Comparison of ENCODE assay signal across 1 cellular context in the genomic region with DNA sequence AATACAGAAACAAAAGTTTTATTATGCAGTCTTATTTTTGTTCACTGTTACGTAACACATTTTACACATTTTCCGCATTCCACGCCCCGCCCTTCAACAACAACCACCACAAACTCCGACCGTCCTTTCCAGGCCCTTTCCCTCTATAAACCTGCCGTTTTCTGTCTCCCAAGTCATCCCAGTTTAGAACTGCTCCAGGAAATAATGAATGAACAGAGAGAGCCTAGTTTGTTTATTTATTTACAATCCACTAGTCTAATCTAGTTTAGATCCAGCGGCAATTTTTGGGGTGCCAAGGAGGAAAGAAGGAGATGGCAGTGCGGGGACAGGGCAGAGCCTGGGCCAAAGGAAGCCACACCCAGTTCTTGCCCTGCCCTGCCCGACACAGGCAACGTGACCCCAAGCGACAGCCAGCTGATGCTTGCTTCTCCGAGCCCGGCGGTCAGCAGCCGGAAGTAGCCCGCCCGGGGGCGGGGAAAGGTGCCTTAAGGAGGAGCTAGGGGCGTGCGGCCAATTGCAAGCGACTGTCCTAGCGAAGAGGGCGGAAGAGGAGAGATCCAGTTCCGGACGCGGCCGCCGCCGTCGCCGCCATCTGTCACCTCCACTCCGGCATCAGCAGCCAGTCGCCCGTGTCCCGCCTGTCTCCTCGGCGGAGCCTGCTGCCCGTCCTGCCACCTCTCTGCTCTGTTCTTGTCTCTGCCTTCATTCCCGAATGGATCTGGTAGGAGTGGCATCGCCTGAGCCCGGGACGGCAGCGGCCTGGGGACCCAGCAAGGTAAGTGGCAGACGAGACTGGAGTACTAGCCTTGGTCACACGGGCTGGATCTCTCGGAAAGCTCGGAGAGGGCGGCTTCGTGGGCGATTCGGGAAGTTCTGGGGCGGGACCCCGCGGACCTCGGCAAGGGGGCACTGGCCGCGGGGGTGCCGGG.
A peak's percentile ranks its signal among the peaks of the same experiment; 100 is the strongest.
TF ChIP-seq lines count a peak whose summit lies in the region.

A gene with protein sequence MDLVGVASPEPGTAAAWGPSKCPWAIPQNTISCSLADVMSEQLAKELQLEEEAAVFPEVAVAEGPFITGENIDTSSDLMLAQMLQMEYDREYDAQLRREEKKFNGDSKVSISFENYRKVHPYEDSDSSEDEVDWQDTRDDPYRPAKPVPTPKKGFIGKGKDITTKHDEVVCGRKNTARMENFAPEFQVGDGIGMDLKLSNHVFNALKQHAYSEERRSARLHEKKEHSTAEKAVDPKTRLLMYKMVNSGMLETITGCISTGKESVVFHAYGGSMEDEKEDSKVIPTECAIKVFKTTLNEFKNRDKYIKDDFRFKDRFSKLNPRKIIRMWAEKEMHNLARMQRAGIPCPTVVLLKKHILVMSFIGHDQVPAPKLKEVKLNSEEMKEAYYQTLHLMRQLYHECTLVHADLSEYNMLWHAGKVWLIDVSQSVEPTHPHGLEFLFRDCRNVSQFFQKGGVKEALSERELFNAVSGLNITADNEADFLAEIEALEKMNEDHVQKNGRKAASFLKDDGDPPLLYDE (plus strand): TSS at position 560 of the 929 bp plus-strand sequence. CDS start 153 bp downstream, at position 713.

TF ChIP-seq in K562, 482 proteins besides CTCF, POLR2A, EP300 and RAD21 (continued from another document and continues in another):
- TF ChIP-seq, protein P1, sequence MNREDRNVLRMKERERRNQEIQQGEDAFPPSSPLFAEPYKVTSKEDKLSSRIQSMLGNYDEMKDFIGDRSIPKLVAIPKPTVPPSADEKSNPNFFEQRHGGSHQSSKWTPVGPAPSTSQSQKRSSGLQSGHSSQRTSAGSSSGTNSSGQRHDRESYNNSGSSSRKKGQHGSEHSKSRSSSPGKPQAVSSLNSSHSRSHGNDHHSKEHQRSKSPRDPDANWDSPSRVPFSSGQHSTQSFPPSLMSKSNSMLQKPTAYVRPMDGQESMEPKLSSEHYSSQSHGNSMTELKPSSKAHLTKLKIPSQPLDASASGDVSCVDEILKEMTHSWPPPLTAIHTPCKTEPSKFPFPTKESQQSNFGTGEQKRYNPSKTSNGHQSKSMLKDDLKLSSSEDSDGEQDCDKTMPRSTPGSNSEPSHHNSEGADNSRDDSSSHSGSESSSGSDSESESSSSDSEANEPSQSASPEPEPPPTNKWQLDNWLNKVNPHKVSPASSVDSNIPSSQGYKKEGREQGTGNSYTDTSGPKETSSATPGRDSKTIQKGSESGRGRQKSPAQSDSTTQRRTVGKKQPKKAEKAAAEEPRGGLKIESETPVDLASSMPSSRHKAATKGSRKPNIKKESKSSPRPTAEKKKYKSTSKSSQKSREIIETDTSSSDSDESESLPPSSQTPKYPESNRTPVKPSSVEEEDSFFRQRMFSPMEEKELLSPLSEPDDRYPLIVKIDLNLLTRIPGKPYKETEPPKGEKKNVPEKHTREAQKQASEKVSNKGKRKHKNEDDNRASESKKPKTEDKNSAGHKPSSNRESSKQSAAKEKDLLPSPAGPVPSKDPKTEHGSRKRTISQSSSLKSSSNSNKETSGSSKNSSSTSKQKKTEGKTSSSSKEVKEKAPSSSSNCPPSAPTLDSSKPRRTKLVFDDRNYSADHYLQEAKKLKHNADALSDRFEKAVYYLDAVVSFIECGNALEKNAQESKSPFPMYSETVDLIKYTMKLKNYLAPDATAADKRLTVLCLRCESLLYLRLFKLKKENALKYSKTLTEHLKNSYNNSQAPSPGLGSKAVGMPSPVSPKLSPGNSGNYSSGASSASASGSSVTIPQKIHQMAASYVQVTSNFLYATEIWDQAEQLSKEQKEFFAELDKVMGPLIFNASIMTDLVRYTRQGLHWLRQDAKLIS (CRISPR knock-in tag; IDR thresholded peaks at IDR 0.05), result no peak
- TF ChIP-seq, protein P2, sequence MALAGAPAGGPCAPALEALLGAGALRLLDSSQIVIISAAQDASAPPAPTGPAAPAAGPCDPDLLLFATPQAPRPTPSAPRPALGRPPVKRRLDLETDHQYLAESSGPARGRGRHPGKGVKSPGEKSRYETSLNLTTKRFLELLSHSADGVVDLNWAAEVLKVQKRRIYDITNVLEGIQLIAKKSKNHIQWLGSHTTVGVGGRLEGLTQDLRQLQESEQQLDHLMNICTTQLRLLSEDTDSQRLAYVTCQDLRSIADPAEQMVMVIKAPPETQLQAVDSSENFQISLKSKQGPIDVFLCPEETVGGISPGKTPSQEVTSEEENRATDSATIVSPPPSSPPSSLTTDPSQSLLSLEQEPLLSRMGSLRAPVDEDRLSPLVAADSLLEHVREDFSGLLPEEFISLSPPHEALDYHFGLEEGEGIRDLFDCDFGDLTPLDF (CRISPR knock-in tag; IDR thresholded peaks at IDR 0.05), result 0 out of 2 replicates have a peak, but pooled peaks have one; percentile 36
- TF ChIP-seq ZNF143 (CRISPR knock-in tag; IDR thresholded peaks at IDR 0.05), result no peak
- peak; percentile 65 for TF ChIP-seq MEIS2 (IDR thresholded peaks at IDR 0.05; ENCODE audit: partially characterized antibody)
- TF ChIP-seq, protein P3, sequence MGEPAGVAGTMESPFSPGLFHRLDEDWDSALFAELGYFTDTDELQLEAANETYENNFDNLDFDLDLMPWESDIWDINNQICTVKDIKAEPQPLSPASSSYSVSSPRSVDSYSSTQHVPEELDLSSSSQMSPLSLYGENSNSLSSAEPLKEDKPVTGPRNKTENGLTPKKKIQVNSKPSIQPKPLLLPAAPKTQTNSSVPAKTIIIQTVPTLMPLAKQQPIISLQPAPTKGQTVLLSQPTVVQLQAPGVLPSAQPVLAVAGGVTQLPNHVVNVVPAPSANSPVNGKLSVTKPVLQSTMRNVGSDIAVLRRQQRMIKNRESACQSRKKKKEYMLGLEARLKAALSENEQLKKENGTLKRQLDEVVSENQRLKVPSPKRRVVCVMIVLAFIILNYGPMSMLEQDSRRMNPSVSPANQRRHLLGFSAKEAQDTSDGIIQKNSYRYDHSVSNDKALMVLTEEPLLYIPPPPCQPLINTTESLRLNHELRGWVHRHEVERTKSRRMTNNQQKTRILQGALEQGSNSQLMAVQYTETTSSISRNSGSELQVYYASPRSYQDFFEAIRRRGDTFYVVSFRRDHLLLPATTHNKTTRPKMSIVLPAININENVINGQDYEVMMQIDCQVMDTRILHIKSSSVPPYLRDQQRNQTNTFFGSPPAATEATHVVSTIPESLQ (CRISPR knock-in tag; IDR thresholded peaks at IDR 0.05), result no peak
- TF ChIP-seq MIER1 (IDR thresholded peaks at IDR 0.05; ENCODE audit: low read depth), result no peak
- TF ChIP-seq PCBP2 (IDR thresholded peaks at IDR 0.05; ENCODE audit: low read depth, low read length, poor library complexity, severe bottlenecking), result no peak
- no peak for TF ChIP-seq HNRNPUL1 (IDR thresholded peaks at IDR 0.05; ENCODE audit: low read length)
- TF ChIP-seq LARP7 (IDR thresholded peaks at IDR 0.05), result 0 out of 2 replicates have a peak, but pooled peaks have one; percentile 13
- TF ChIP-seq CBX1 (IDR thresholded peaks at IDR 0.05; ENCODE audit: low read depth), result no peak
- TF ChIP-seq ETV6 (IDR thresholded peaks at IDR 0.05; ENCODE audit: borderline replicate concordance in 1 of 2, low read depth in 2 of 2, low read length in 1 of 2), result peak in 1 of 2 experiments; percentile 25; a peak in 1 of 4 replicates
- no peak for TF ChIP-seq ETV6 (CRISPR knock-in tag; IDR thresholded peaks at IDR 0.05; ENCODE audit: borderline replicate concordance)
- TF ChIP-seq KDM5B (IDR thresholded peaks at IDR 0.05; ENCODE audit: insufficient replicate concordance, low read depth, low read length), result peak; percentile 90
- TF ChIP-seq ZNF77 (CRISPR knock-in tag; IDR thresholded peaks at IDR 0.05), result 0 out of 2 replicates have a peak, but pooled peaks have one; percentile 27
- no peak for TF ChIP-seq BRF1 (IDR thresholded peaks at IDR 0.05; ENCODE audit: borderline replicate concordance, extremely low read depth, insufficient read length)
- TF ChIP-seq, protein P4, sequence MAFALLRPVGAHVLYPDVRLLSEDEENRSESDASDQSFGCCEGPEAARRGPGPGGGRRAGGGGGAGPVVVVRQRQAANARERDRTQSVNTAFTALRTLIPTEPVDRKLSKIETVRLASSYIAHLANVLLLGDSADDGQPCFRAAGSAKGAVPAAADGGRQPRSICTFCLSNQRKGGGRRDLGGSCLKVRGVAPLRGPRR (CRISPR knock-in tag; IDR thresholded peaks at IDR 0.05), result no peak
- TF ChIP-seq RBM14 (IDR thresholded peaks at IDR 0.05; ENCODE audit: borderline replicate concordance, insufficient read depth, low read depth, low read length), result no peak
- no peak for TF ChIP-seq MYBL2 (IDR thresholded peaks at IDR 0.05; ENCODE audit: low read depth)
- no peak for TF ChIP-seq MYBL2 (CRISPR knock-in tag; IDR thresholded peaks at IDR 0.05; ENCODE audit: borderline replicate concordance)
- TF ChIP-seq ZNF197 (CRISPR knock-in tag; IDR thresholded peaks at IDR 0.05; ENCODE audit: low read depth), result no peak
- peak; percentile 62; the same call in 1 of the 2 replicates for TF ChIP-seq PML (IDR thresholded peaks at IDR 0.05; ENCODE audit: low read length)
- no peak for TF ChIP-seq JUNB (CRISPR knock-in tag; conservative IDR thresholded peaks at IDR 0.05)
- peak; percentile 44 for TF ChIP-seq FOS (IDR thresholded peaks at IDR 0.05; ENCODE audit: extremely low read depth, insufficient read length)
- no peak for TF ChIP-seq ZNF79 (CRISPR knock-in tag; IDR thresholded peaks at IDR 0.05; ENCODE audit: low read depth)
- no peak for TF ChIP-seq ZNF445 (CRISPR knock-in tag; IDR thresholded peaks at IDR 0.05; ENCODE audit: low read depth)
- 0 out of 2 replicates have a peak, but pooled peaks have one; percentile 51 for TF ChIP-seq GATAD2A (IDR thresholded peaks at IDR 0.05)
- TF ChIP-seq RFX1 (IDR thresholded peaks at IDR 0.05), result no peak
- no peak for TF ChIP-seq ZC3H8 (IDR thresholded peaks at IDR 0.05)
- peak; percentile 65 to 67 for TF ChIP-seq NRF1 (conservative IDR thresholded peaks at IDR 0.05 in 1 of 2, IDR thresholded peaks at IDR 0.05 in 1 of 2)
- TF ChIP-seq, protein P5, sequence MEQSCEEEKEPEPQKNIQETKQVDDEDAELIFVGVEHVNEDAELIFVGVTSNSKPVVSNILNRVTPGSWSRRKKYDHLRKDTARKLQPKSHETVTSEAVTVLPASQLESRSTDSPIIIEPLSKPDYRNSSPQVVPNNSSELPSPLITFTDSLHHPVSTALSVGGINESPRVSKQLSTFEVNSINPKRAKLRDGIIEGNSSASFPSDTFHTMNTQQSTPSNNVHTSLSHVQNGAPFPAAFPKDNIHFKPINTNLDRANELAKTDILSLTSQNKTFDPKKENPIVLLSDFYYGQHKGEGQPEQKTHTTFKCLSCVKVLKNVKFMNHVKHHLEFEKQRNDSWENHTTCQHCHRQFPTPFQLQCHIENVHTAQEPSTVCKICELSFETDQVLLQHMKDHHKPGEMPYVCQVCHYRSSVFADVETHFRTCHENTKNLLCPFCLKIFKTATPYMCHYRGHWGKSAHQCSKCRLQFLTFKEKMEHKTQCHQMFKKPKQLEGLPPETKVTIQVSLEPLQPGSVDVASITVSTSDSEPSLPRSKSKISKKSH (CRISPR knock-in tag; IDR thresholded peaks at IDR 0.05), result no peak
- TF ChIP-seq MED1 (CRISPR knock-in tag; IDR thresholded peaks at IDR 0.05; ENCODE audit: borderline replicate concordance), result no peak
- no peak for TF ChIP-seq RFX7 (CRISPR knock-in tag; IDR thresholded peaks at IDR 0.05)
- peak; percentile 45 to 90 (median 83) for TF ChIP-seq YY1 (IDR thresholded peaks at IDR 0.05; ENCODE audit: borderline replicate concordance in 1 of 3, control insufficient read depth in 1 of 3, extremely low read depth in 1 of 3, insufficient read depth in 3 of 3, insufficient read length in 1 of 3, insufficient replicate concordance in 2 of 3, low read depth in 1 of 3, low read length in 2 of 3)
- 0 out of 2 replicates have a peak, but pooled peaks have one; percentile 17 for TF ChIP-seq OTX1 (CRISPR knock-in tag; IDR thresholded peaks at IDR 0.05)
- TF ChIP-seq HOXB6 (CRISPR knock-in tag; IDR thresholded peaks at IDR 0.05; ENCODE audit: borderline replicate concordance), result no peak
- no peak for TF ChIP-seq RHOXF2B (CRISPR knock-in tag; conservative IDR thresholded peaks at IDR 0.05)
- TF ChIP-seq, protein P6, sequence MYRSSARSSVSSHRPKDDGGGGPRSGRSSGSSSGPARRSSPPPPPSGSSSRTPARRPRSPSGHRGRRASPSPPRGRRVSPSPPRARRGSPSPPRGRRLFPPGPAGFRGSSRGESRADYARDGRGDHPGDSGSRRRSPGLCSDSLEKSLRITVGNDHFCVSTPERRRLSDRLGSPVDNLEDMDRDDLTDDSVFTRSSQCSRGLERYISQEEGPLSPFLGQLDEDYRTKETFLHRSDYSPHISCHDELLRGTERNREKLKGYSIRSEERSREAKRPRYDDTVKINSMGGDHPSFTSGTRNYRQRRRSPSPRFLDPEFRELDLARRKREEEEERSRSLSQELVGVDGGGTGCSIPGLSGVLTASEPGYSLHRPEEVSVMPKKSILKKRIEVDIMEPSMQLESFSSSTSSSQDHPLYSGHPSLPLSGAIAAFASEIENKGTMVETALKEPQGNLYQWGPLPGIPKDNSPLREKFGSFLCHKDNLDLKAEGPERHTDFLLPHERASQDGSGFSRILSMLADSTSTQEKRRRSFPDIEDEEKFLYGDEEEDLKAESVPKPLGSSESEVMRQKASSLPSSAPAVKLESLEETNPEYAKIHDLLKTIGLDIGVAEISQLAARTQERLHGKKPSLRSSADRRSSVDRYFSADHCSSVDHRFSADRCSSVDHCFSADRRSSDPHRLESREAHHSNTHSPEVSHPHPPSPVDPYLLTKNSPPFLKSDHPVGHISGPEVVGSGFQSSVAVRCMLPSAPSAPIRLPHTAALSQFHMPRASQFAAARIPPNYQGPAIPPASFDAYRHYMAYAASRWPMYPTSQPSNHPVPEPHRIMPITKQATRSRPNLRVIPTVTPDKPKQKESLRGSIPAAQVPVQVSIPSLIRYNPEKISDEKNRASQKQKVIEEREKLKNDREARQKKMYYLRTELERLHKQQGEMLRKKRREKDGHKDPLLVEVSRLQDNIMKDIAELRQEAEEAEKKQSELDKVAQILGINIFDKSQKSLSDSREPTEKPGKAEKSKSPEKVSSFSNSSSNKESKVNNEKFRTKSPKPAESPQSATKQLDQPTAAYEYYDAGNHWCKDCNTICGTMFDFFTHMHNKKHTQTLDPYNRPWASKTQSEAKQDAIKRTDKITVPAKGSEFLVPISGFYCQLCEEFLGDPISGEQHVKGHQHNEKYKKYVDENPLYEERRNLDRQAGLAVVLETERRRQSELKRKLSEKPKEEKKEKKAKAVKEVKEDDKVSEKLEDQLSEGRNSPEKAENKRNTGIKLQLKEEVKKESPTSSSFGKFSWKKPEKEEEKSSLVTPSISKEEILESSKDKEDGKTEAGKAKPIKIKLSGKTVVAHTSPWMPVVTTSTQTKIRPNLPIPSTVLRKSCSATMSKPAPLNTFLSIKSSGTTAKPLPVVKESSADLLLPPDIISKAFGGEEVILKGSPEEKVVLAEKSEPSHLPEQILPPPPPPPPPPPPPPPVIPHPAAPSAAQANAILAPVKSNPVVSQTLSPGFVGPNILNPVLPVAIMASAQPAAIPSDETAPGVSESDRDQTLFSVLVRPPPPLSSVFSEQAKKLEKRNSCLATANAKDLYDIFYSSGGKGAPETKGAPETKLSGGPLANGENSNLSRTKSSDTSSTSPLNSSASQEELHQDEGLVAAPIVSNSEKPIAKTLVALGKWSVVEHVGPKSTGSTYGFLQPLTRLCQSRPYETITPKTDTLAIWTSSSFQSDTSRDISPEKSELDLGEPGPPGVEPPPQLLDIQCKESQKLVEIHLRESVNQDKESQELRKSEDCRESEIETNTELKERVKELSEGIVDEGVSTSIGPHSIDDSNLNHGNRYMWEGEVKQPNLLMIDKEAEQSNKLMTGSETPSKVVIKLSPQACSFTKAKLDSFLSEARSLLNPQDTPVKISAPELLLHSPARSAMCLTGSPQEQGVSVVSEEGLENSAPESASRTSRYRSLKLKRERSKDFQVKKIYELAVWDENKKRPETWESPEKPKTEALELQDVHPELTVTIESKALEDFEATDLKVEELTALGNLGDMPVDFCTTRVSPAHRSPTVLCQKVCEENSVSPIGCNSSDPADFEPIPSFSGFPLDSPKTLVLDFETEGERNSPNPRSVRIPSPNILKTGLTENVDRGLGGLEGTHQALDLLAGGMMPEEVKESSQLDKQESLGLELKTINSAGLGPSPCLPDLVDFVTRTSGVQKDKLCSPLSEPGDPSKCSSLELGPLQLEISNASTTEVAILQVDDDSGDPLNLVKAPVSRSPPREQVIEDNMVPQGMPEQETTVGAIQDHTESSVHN (IDR thresholded peaks at IDR 0.05; ENCODE audit: borderline replicate concordance in 1 of 2, low read depth in 1 of 2), result peak in 1 of 2 experiments; percentile 76; a peak in 2 of 4 replicates
